In genomic region chr13:48249018-48249417, GRCh38 we compare ENCODE assay signal across 24 cellular contexts. TPM values are rescaled to one million over a fixed set of nuclear protein-coding genes. Genes with fewer than 3 reads are reported as not detected.
DNase-seq lines count a peak whose midpoint lies in the region; ATAC-seq, FAIRE-seq and TF ChIP-seq lines count a peak whose summit lies in the region.
"Had no signal": no experiment of that assay in that cellular context is flagged by ENCODE, and none has a peak within 500 bp of the region (broad histone marks: within the 10 kb centered on the region; RNA-seq: fewer than 3 reads in every experiment).

No MANE protein-coding gene starts in this region.

- ATAC-seq in CD8-positive, alpha-beta T cell: no peak
- no peak for ATAC-seq in central memory CD8-positive, alpha-beta T cell (replicated peaks; ENCODE audit: extremely low read depth, poor library complexity, severe bottlenecking)
- no peak for ATAC-seq in activated CD8-positive, alpha-beta memory T cell treated with anti-CD3 and anti-CD28 coated beads, Interleukin-2, amount 10 ng/mL, durations not matched to agents 7 days and 5 days
- ATAC-seq: gastrocnemius medialis, left colon, Right ventricle myocardium inferior had no signal

- TF ChIP-seq POLR2A in GM12892 (IDR thresholded peaks at IDR 0.05; ENCODE audit: low read depth, low read length): no peak

- peaks cover 68% of the 10 kb centered on the region for H3K4me1 ChIP-seq in CD8-positive, alpha-beta T cell (ENCODE audit: insufficient read depth, low read length)
- H3K4me1 ChIP-seq in neutrophil (ENCODE audit: control insufficient read depth in 1 of 2, insufficient read depth in 1 of 2, low read depth in 1 of 2, low read length in 1 of 2): peaks cover 5 to 37% of the 10 kb centered on the region in 2 experiments

- no peak for FAIRE-seq in GM12892 (lab: Jason Lieb, UNC)

- no peak overlapping the region for H3K4me3 Mint-ChIP-seq in activated CD4-positive, alpha-beta memory T cell treated with anti-CD3 and anti-CD28 coated beads for 36 hours
- H3K4me3 Mint-ChIP-seq in activated CD4-positive, alpha-beta memory T cell treated with anti-CD3 and anti-CD28 coated beads, Interleukin-2, amount 10 ng/mL, durations not matched to agents 7 days and 5 days: no peak overlapping the region
- peak overlapping the region; percentile 3 for H3K4me3 Mint-ChIP-seq in CD8-positive, alpha-beta T cell
- H3K4me3 Mint-ChIP-seq in central memory CD8-positive, alpha-beta T cell: peak overlapping the region; percentile 10
- no peak overlapping the region for H3K4me3 Mint-ChIP-seq in activated CD8-positive, alpha-beta memory T cell treated with anti-CD3 and anti-CD28 coated beads, Interleukin-2, amount 10 ng/mL, durations not matched to agents 7 days and 5 days
- H3K4me3 Mint-ChIP-seq: dendritic cell treated with granulocyte-macrophage colony-stimulating factor and Interleukin-4, amounts not matched to agents 40 ng/mL and 50 ng/mL, for 4 days had no signal

- POLR2A ChIA-PET in activated CD4-positive, alpha-beta memory T cell treated with anti-CD3 and anti-CD28 coated beads for 36 hours (lab: Charles Lee): interaction anchor here (1.3 to 1.5 kb wide), 3 partner anchors 14 to 154 kb away, joined by 3 to 4 read pairs (median 4); partner anchors contain the start of gene MED4
- POLR2A ChIA-PET in activated CD4-positive, alpha-beta memory T cell treated with anti-CD3 and anti-CD28 coated beads, Interleukin-2, amount 10 ng/mL, durations not matched to agents 7 days and 5 days (lab: Charles Lee): no interaction called here
- POLR2A ChIA-PET in CD8-positive, alpha-beta T cell (lab: Charles Lee): interaction anchor here (1.5 kb wide), 1 partner anchor 122 kb away, joined by 4 read pairs; no protein-coding TSS in a partner anchor

- no peaks in the 10 kb centered on the region for H3K9me3 ChIP-seq in CD8-positive, alpha-beta T cell (ENCODE audit: low read length)
- no peaks in the 10 kb centered on the region for H3K9me3 ChIP-seq in neutrophil
- H3K9me3 ChIP-seq: gastrocnemius medialis, HAP-1, tibial artery had no signal

- peaks cover 9% of the 10 kb centered on the region for H3K36me3 Mint-ChIP-seq in activated CD4-positive, alpha-beta memory T cell treated with anti-CD3 and anti-CD28 coated beads for 36 hours
- H3K36me3 Mint-ChIP-seq in activated CD4-positive, alpha-beta memory T cell treated with anti-CD3 and anti-CD28 coated beads, Interleukin-2, amount 10 ng/mL, durations not matched to agents 7 days and 5 days (ENCODE audit: low read depth): peaks cover 27% of the 10 kb centered on the region
- peaks cover 57% of the 10 kb centered on the region for H3K36me3 Mint-ChIP-seq in CD8-positive, alpha-beta T cell
- peaks cover 21% of the 10 kb centered on the region for H3K36me3 Mint-ChIP-seq in central memory CD8-positive, alpha-beta T cell (ENCODE audit: insufficient read depth)
- peaks cover 24% of the 10 kb centered on the region for H3K36me3 Mint-ChIP-seq in activated CD8-positive, alpha-beta memory T cell treated with anti-CD3 and anti-CD28 coated beads, Interleukin-2, amount 10 ng/mL, durations not matched to agents 7 days and 5 days

- H3K27me3 ChIP-seq in CD8-positive, alpha-beta T cell (ENCODE audit: insufficient read depth, low read length): no peaks in the 10 kb centered on the region
- H3K27me3 ChIP-seq in neutrophil: no peaks in the 10 kb centered on the region
- H3K27me3 ChIP-seq: gastrocnemius medialis, tibial artery had no signal

- intact Hi-C loops in activated CD4-positive, alpha-beta memory T cell treated with anti-CD3 and anti-CD28 coated beads for 36 hours (cut with micrococcal nuclease): loop anchor here (1.0 kb wide), 2 partner anchors 14 to 39 kb away; no protein-coding TSS in a partner anchor
- intact Hi-C loops in CD8-positive, alpha-beta T cell (cut with DNase I, micrococcal nuclease): no loop called here

- no peak for DNase-seq in activated CD4-positive, alpha-beta memory T cell treated with anti-CD3 and anti-CD28 coated beads for 36 hours
- no peak for DNase-seq in activated CD4-positive, alpha-beta memory T cell treated with anti-CD3 and anti-CD28 coated beads, Interleukin-2, amount 10 ng/mL, durations not matched to agents 7 days and 5 days
- DNase-seq in CD8-positive, alpha-beta T cell: no peak
- DNase-seq in central memory CD8-positive, alpha-beta T cell (ENCODE audit: low spot score in 2 of 2): no peak
- no peak for DNase-seq in activated CD8-positive, alpha-beta memory T cell treated with anti-CD3 and anti-CD28 coated beads, Interleukin-2, amount 10 ng/mL, durations not matched to agents 7 days and 5 days
- DNase-seq in GM12892 (ENCODE audit: insufficient read length): no peak
- DNase-seq in AG20443 (ENCODE audit: low spot score): no peak
- DNase-seq: central memory CD4-positive, alpha-beta T cell; gastrocnemius medialis; hippocampal formation; left colon; NCI-H1092; NCI-H1694 treated with DMSO at 0.1 percent for 48 hours; NCI-H2171; NCI-H524; occipital lobe; stimulated activated naive CD4-positive, alpha-beta T cell treated with Interleukin-2 at 50 U/mL for 16 hours; T1000; tibial artery; WERI-Rb-1 had no signal

- H3K4me1 Mint-ChIP-seq in activated CD4-positive, alpha-beta memory T cell treated with anti-CD3 and anti-CD28 coated beads for 36 hours (ENCODE audit: low read depth): peaks cover 65% of the 10 kb centered on the region
- H3K4me1 Mint-ChIP-seq in activated CD4-positive, alpha-beta memory T cell treated with anti-CD3 and anti-CD28 coated beads, Interleukin-2, amount 10 ng/mL, durations not matched to agents 7 days and 5 days: peaks cover 6% of the 10 kb centered on the region
- H3K4me1 Mint-ChIP-seq in CD8-positive, alpha-beta T cell (ENCODE audit: low read depth): peaks cover 84% of the 10 kb centered on the region
- peaks cover 61% of the 10 kb centered on the region for H3K4me1 Mint-ChIP-seq in central memory CD8-positive, alpha-beta T cell
- peaks cover 9% of the 10 kb centered on the region for H3K4me1 Mint-ChIP-seq in activated CD8-positive, alpha-beta memory T cell treated with anti-CD3 and anti-CD28 coated beads, Interleukin-2, amount 10 ng/mL, durations not matched to agents 7 days and 5 days

- H3K4me3 ChIP-seq in CD8-positive, alpha-beta T cell (ENCODE audit: low read depth, low read length): no peak overlapping the region
- H3K4me3 ChIP-seq in neutrophil (ENCODE audit: low read depth in 1 of 2, low read length in 1 of 2): no peak overlapping the region
- H3K4me3 ChIP-seq: gastrocnemius medialis, HAP-1, tibial artery had no signal

- H3K36me3 ChIP-seq in CD8-positive, alpha-beta T cell (ENCODE audit: insufficient read depth, low read length): peaks cover 4% of the 10 kb centered on the region
- H3K36me3 ChIP-seq in neutrophil: peaks cover 52% of the 10 kb centered on the region
- H3K36me3 ChIP-seq: WERI-Rb-1 had no signal

- H3K9me3 Mint-ChIP-seq in activated CD4-positive, alpha-beta memory T cell treated with anti-CD3 and anti-CD28 coated beads for 36 hours: no peaks in the 10 kb centered on the region
- no peaks in the 10 kb centered on the region for H3K9me3 Mint-ChIP-seq in activated CD4-positive, alpha-beta memory T cell treated with anti-CD3 and anti-CD28 coated beads, Interleukin-2, amount 10 ng/mL, durations not matched to agents 7 days and 5 days
- no peaks in the 10 kb centered on the region for H3K9me3 Mint-ChIP-seq in CD8-positive, alpha-beta T cell
- H3K9me3 Mint-ChIP-seq in central memory CD8-positive, alpha-beta T cell: no peaks in the 10 kb centered on the region
- H3K9me3 Mint-ChIP-seq in activated CD8-positive, alpha-beta memory T cell treated with anti-CD3 and anti-CD28 coated beads, Interleukin-2, amount 10 ng/mL, durations not matched to agents 7 days and 5 days (ENCODE audit: low read depth): no peaks in the 10 kb centered on the region
- H3K9me3 Mint-ChIP-seq: dendritic cell treated with granulocyte-macrophage colony-stimulating factor and Interleukin-4, amounts not matched to agents 40 ng/mL and 50 ng/mL, for 4 days had no signal

- H3K27ac ChIP-seq in CD8-positive, alpha-beta T cell (ENCODE audit: low read depth, low read length): no peak overlapping the region
- peak overlapping the region; percentile 5 for H3K27ac ChIP-seq in neutrophil
- H3K27ac ChIP-seq: gastrocnemius medialis, tibial artery, WERI-Rb-1 had no signal

- H3K27ac Mint-ChIP-seq in activated CD4-positive, alpha-beta memory T cell treated with anti-CD3 and anti-CD28 coated beads for 36 hours: peak overlapping the region; percentile 43
- no peak overlapping the region for H3K27ac Mint-ChIP-seq in activated CD4-positive, alpha-beta memory T cell treated with anti-CD3 and anti-CD28 coated beads, Interleukin-2, amount 10 ng/mL, durations not matched to agents 7 days and 5 days
- peak overlapping the region; percentile 50 for H3K27ac Mint-ChIP-seq in CD8-positive, alpha-beta T cell
- H3K27ac Mint-ChIP-seq in central memory CD8-positive, alpha-beta T cell (ENCODE audit: low read depth): peak overlapping the region; percentile 5
- H3K27ac Mint-ChIP-seq in activated CD8-positive, alpha-beta memory T cell treated with anti-CD3 and anti-CD28 coated beads, Interleukin-2, amount 10 ng/mL, durations not matched to agents 7 days and 5 days: no peak overlapping the region
- H3K27ac Mint-ChIP-seq: dendritic cell treated with granulocyte-macrophage colony-stimulating factor and Interleukin-4, amounts not matched to agents 40 ng/mL and 50 ng/mL, for 4 days had no signal

- CTCF ChIA-PET in activated CD4-positive, alpha-beta memory T cell treated with anti-CD3 and anti-CD28 coated beads for 36 hours (lab: Charles Lee): no interaction called here
- CTCF ChIA-PET in activated CD4-positive, alpha-beta memory T cell treated with anti-CD3 and anti-CD28 coated beads, Interleukin-2, amount 10 ng/mL, durations not matched to agents 7 days and 5 days (lab: Charles Lee): no interaction called here
- CTCF ChIA-PET in CD8-positive, alpha-beta T cell (lab: Charles Lee): interaction anchor here (1.2 to 1.4 kb wide), 2 partner anchors 8 to 121 kb away, joined by 3 to 6 read pairs; no protein-coding TSS in a partner anchor
- CTCF ChIA-PET in activated CD8-positive, alpha-beta memory T cell treated with anti-CD3 and anti-CD28 coated beads, Interleukin-2, amount 10 ng/mL, durations not matched to agents 7 days and 5 days (lab: Charles Lee): no interaction called here

- no peak for TF ChIP-seq CTCF in CD8-positive, alpha-beta T cell (IDR thresholded peaks at IDR 0.05)
- no peak for TF ChIP-seq CTCF in neutrophil (IDR thresholded peaks at IDR 0.05)

- no peaks in the 10 kb centered on the region for H3K27me3 Mint-ChIP-seq in activated CD4-positive, alpha-beta memory T cell treated with anti-CD3 and anti-CD28 coated beads for 36 hours
- H3K27me3 Mint-ChIP-seq in activated CD4-positive, alpha-beta memory T cell treated with anti-CD3 and anti-CD28 coated beads, Interleukin-2, amount 10 ng/mL, durations not matched to agents 7 days and 5 days: no peaks in the 10 kb centered on the region
- no peaks in the 10 kb centered on the region for H3K27me3 Mint-ChIP-seq in CD8-positive, alpha-beta T cell (ENCODE audit: low read depth)
- H3K27me3 Mint-ChIP-seq in central memory CD8-positive, alpha-beta T cell: no peaks in the 10 kb centered on the region
- H3K27me3 Mint-ChIP-seq in activated CD8-positive, alpha-beta memory T cell treated with anti-CD3 and anti-CD28 coated beads, Interleukin-2, amount 10 ng/mL, durations not matched to agents 7 days and 5 days: no peaks in the 10 kb centered on the region
- H3K27me3 Mint-ChIP-seq: dendritic cell treated with granulocyte-macrophage colony-stimulating factor and Interleukin-4, amounts not matched to agents 40 ng/mL and 50 ng/mL, for 4 days had no signal

RNA-seq across cellular contexts. Expression of gene ITM2B, which starts 16.0 kb away (rescaled TPM):
- 10 to 100 TPM; 87.6 to 92.6 TPM for total RNA-seq in activated CD4-positive, alpha-beta memory T cell treated with anti-CD3 and anti-CD28 coated beads for 36 hours
- 100 to 1,000 TPM; 226 to 227 TPM for total RNA-seq in activated CD4-positive, alpha-beta memory T cell treated with anti-CD3 and anti-CD28 coated beads, Interleukin-2, amount 10 ng/mL, durations not matched to agents 7 days and 5 days
- 100 to 1,000 TPM; 280 to 308 TPM for total RNA-seq in CD8-positive, alpha-beta T cell
- total RNA-seq in activated CD8-positive, alpha-beta memory T cell treated with anti-CD3 and anti-CD28 coated beads, Interleukin-2, amount 10 ng/mL, durations not matched to agents 7 days and 5 days: 100 to 1,000 TPM; 163 to 197 TPM
- polyA plus RNA-seq in GM12892 (2012; ENCODE audit: missing spikeins): 14.0 TPM

RNA-seq across cellular contexts. Expression of gene RB1, which starts 54.5 kb away (rescaled TPM):
- 10 to 100 TPM; 26.5 to 28.8 TPM for total RNA-seq in activated CD4-positive, alpha-beta memory T cell treated with anti-CD3 and anti-CD28 coated beads for 36 hours
- total RNA-seq in activated CD4-positive, alpha-beta memory T cell treated with anti-CD3 and anti-CD28 coated beads, Interleukin-2, amount 10 ng/mL, durations not matched to agents 7 days and 5 days: 10 to 100 TPM; 40.2 to 41.3 TPM
- total RNA-seq in CD8-positive, alpha-beta T cell: 10 to 100 TPM; 11.5 to 12.5 TPM
- total RNA-seq in activated CD8-positive, alpha-beta memory T cell treated with anti-CD3 and anti-CD28 coated beads, Interleukin-2, amount 10 ng/mL, durations not matched to agents 7 days and 5 days: 10 to 100 TPM; 49.2 to 55.7 TPM
- polyA plus RNA-seq in GM12892 (2012; ENCODE audit: missing spikeins): 14.9 TPM

Comparison
In these comparisons a context has a peak if more than half of its experiments do, and no peak if none do; other contexts are left out.
1. H3K27ac Mint-ChIP-seq: peak in activated CD4-positive, alpha-beta memory T cell treated with anti-CD3 and anti-CD28 coated beads for 36 hours (single experiment), CD8-positive, alpha-beta T cell (single experiment) and central memory CD8-positive, alpha-beta T cell (single experiment); none in activated CD4-positive, alpha-beta memory T cell treated with anti-CD3 and anti-CD28 coated beads, Interleukin-2, amount 10 ng/mL, durations not matched to agents 7 days and 5 days (single experiment) and activated CD8-positive, alpha-beta memory T cell treated with anti-CD3 and anti-CD28 coated beads, Interleukin-2, amount 10 ng/mL, durations not matched to agents 7 days and 5 days (single experiment).
2. H3K4me3 Mint-ChIP-seq: peak in CD8-positive, alpha-beta T cell (single experiment) and central memory CD8-positive, alpha-beta T cell (single experiment); none in activated CD4-positive, alpha-beta memory T cell treated with anti-CD3 and anti-CD28 coated beads for 36 hours (single experiment), activated CD4-positive, alpha-beta memory T cell treated with anti-CD3 and anti-CD28 coated beads, Interleukin-2, amount 10 ng/mL, durations not matched to agents 7 days and 5 days (single experiment) and activated CD8-positive, alpha-beta memory T cell treated with anti-CD3 and anti-CD28 coated beads, Interleukin-2, amount 10 ng/mL, durations not matched to agents 7 days and 5 days (single experiment).